Comparison of ENCODE assay signal across 15 cellular contexts in genomic region chr14:92768795-92769194, GRCh38. TPM values are rescaled to one million over a fixed set of nuclear protein-coding genes. Genes with fewer than 3 reads are reported as not detected.
DNase-seq lines count a peak whose midpoint lies in the region; ATAC-seq, FAIRE-seq and TF ChIP-seq lines count a peak whose summit lies in the region.
"Had no signal": no experiment of that assay in that cellular context is flagged by ENCODE, and none has a peak within 500 bp of the region (broad histone marks: within the 10 kb centered on the region; RNA-seq: fewer than 3 reads in every experiment).

No MANE protein-coding gene starts in this region.

- SMC1A ChIA-PET in GM12878 (lab: Charles Lee; ENCODE audit: uncharacterized antibody, unreplicated experiment) = interaction anchor here (0.7 to 7.5 kb wide), 7 partner anchors 9 to 504 kb away, joined by 3 to 67 read pairs (median 5); partner anchors contain the start of gene LGMN

- H3K27ac ChIP-seq in right lobe of liver (peak overlapping the region in 2 of 3 donors; percentile 4 to 43), HepG2 (ENCODE audit: extremely low read length, insufficient read depth, low read length) (no peak overlapping the region), GM12878 (ENCODE audit: control insufficient read depth, insufficient read depth) (no peak overlapping the region)
- H3K27ac ChIP-seq: GM23248, ovary had no signal

- in situ Hi-C loops in HepG2 (cut with HindIII; ENCODE audit: extremely low pct_ligation_motif_present, low pct_unique_long_range_greater_than_20kb) = no loop called here
- in situ Hi-C loops in GM12878 (cut with MboI) = loop anchor here (25.0 kb wide), 2 partner anchors 1194 to 1406 kb away; no protein-coding TSS in a partner anchor

- H4K20me1 ChIP-seq in HepG2 (ENCODE audit: insufficient read depth, low read length) = no peaks in the 10 kb centered on the region
- H4K20me1 ChIP-seq in GM12878 (ENCODE audit: control insufficient read depth, insufficient read depth) = no peaks in the 10 kb centered on the region

- no peak overlapping the region for H3K4me2 ChIP-seq in HepG2 (ENCODE audit: low read depth, low read length)
- peak overlapping the region; percentile 31 for H3K4me2 ChIP-seq in GM12878 (ENCODE audit: control insufficient read depth, insufficient read depth)

- intact Hi-C loops in right lobe of liver (cut with DNase I) = no loop called here
- intact Hi-C loops in HepG2 (cut with micrococcal nuclease; ENCODE audit: unreplicated experiment) = no loop called here
- intact Hi-C loops in GM12878 (cut with micrococcal nuclease; ENCODE audit: unreplicated experiment) = loop anchor here (2.0 kb wide), 1 partner anchor 38 kb away; no protein-coding TSS in a partner anchor
- intact Hi-C loops in posterior vena cava (cut with DNase I) = no loop called here

- 93% methylated on average over 2 of the region's 5 CpGs for WGBS in right lobe of liver (ENCODE audit: insufficient coverage, low coverage, low lambda C conversion rate, missing lambda C conversion rate)
- WGBS in HepG2 (ENCODE audit: low lambda C conversion rate) = 61% methylated on average over 5 of the region's 5 CpGs
- WGBS in GM12878 (ENCODE audit: insufficient coverage, insufficient replicate concordance, low lambda C conversion rate, missing lambda C conversion rate) = 20% methylated on average over 5 of the region's 5 CpGs

- no peak for TF ChIP-seq RAD21 in HepG2 (CRISPR knock-in tag; IDR thresholded peaks at IDR 0.05)
- no peak for TF ChIP-seq RAD21 in GM12878 (IDR thresholded peaks at IDR 0.05; ENCODE audit: insufficient read depth, low read depth, low read length)

- H3K4me3 ChIP-seq in right lobe of liver = no peak overlapping the region
- H3K4me3 ChIP-seq in HepG2 (replicated peaks in 1 of 3; ENCODE audit: insufficient read depth in 1 of 3, low read depth in 2 of 3, low read length in 3 of 3) = no peak overlapping the region
- no peak overlapping the region for H3K4me3 ChIP-seq in GM12878
- H3K4me3 ChIP-seq: adrenal gland, GM23248, ovary had no signal

- DNase-seq in right lobe of liver (no peak), HepG2 (ENCODE audit: low spot score) (no peak), GM12878 (ENCODE audit: low read depth, low spot score) (no peak), cerebellar nuclear complex (lab: John Stamatoyannopoulos, UW) (no peak), posterior vena cava (ENCODE audit: low spot score) (no peak), OCI-M2 (lab: John Stamatoyannopoulos, UW; ENCODE audit: unreplicated experiment) (no peak), DMS79 treated with DMSO at 0.1 percent for 48 hours (lab: John Stamatoyannopoulos, UW) (no peak)
- DNase-seq: GM23248, left ventricle myocardium superior, NCI-H2171, ovary, SHP77 treated with DMSO at 0.1 percent for 48 hours had no signal

- TF ChIP-seq CTCF in right lobe of liver (IDR thresholded peaks at IDR 0.05) (no peak), HepG2 (CRISPR knock-in tag; IDR thresholded peaks at IDR 0.05) (no peak), GM12878 (IDR thresholded peaks at IDR 0.05 in 2 of 3, conservative IDR thresholded peaks at IDR 0.05 in 1 of 3; ENCODE audit: control insufficient read depth in 2 of 3, extremely low read depth in 1 of 3, insufficient read depth in 1 of 3, low read depth in 3 of 3, low read length in 3 of 3) (no peak)

- no TSS peak for BruUV-seq in HepG2 (replicated peaks; lab: Mats Ljungman, UMichigan)
- no TSS peak for BruUV-seq in GM12878 (replicated peaks; lab: Mats Ljungman, UMichigan)

- H3K27me3 ChIP-seq in right lobe of liver = no peaks in the 10 kb centered on the region
- no peaks in the 10 kb centered on the region for H3K27me3 ChIP-seq in HepG2 (ENCODE audit: control insufficient read depth in 1 of 2, insufficient read depth in 2 of 2, low read length in 2 of 2)
- peaks cover 0 to 2% of the 10 kb centered on the region in 2 experiments; a peak in 1 of 4 replicates for H3K27me3 ChIP-seq in GM12878 (replicated peaks in 1 of 2; ENCODE audit: control insufficient read depth in 2 of 2, insufficient read depth in 2 of 2, low read length in 1 of 2)
- H3K27me3 ChIP-seq: adrenal gland, ovary had no signal

- H3K36me3 ChIP-seq in right lobe of liver (no peaks in the 10 kb centered on the region), HepG2 (replicated peaks in 1 of 2; ENCODE audit: control insufficient read depth in 1 of 2, insufficient read depth in 2 of 2, low read length in 2 of 2) (no peaks in the 10 kb centered on the region), GM12878 (ENCODE audit: control insufficient read depth in 2 of 2, insufficient read depth in 2 of 2, low read length in 1 of 2) (no peaks in the 10 kb centered on the region)
- H3K36me3 ChIP-seq: adrenal gland, ovary had no signal

- H3K4me1 ChIP-seq in right lobe of liver (no peaks in the 10 kb centered on the region), HepG2 (ENCODE audit: insufficient read depth, low read length) (no peaks in the 10 kb centered on the region), GM12878 (ENCODE audit: control insufficient read depth, insufficient read depth, low read length) (peaks cover 28% of the 10 kb centered on the region)

- TF ChIP-seq POLR2A in right lobe of liver (IDR thresholded peaks at IDR 0.05) (no peak), HepG2 (IDR thresholded peaks at IDR 0.05; ENCODE audit: insufficient read depth in 1 of 2, low read depth in 2 of 2, low read length in 2 of 2) (no peak), GM12878 (IDR thresholded peaks at IDR 0.05; ENCODE audit: low read depth, low read length) (no peak)

- RAD21 ChIA-PET in GM12878 (lab: Charles Lee; ENCODE audit: unreplicated experiment) = interaction anchor here (1.9 to 3.3 kb wide), 3 partner anchors 12 to 18 kb away, joined by 7 to 21 read pairs (median 11); no protein-coding TSS in a partner anchor

- H3K79me2 ChIP-seq in HepG2 (ENCODE audit: insufficient read depth, low read length) (no peaks in the 10 kb centered on the region), GM12878 (ENCODE audit: control insufficient read depth, insufficient read depth, low read length) (no peaks in the 10 kb centered on the region)

- ATAC-seq in right lobe of liver (no peak), HepG2 (no peak), HG03442 (IDR thresholded peaks at IDR 0.05; ENCODE audit: unreplicated experiment) (peak; percentile 4), GM12878 (peak; percentile 16; the same call in 2 of the 3 replicates)

- CTCF ChIA-PET in HepG2 (lab: Yijun Ruan, JAX; ENCODE audit: low intra/inter-chr PET ratio, low total read pairs) (no interaction called here), GM12878 (lab: Yijun Ruan, JAX) (interaction anchor here (0.6 to 2.1 kb wide), 3 partner anchors 12 to 39 kb away, joined by 3 to 8 read pairs (median 5); no protein-coding TSS in a partner anchor)

- FAIRE-seq in HepG2 (lab: Jason Lieb, UNC) (no peak), GM12878 (lab: Jason Lieb, UNC) (no peak)
- FAIRE-seq: urothelium cell line had no signal

- H3K9ac ChIP-seq in HepG2 (ENCODE audit: insufficient read depth, low read depth, low read length) (no peak overlapping the region), GM12878 (ENCODE audit: control insufficient read depth, insufficient read depth, low read length) (no peak overlapping the region)
- H3K9ac ChIP-seq: GM23248 had no signal

- no peak for TF ChIP-seq EP300 in HepG2 (IDR thresholded peaks at IDR 0.05; ENCODE audit: low read depth in 2 of 2, low read length in 2 of 2)
- TF ChIP-seq EP300 in HepG2 (CRISPR knock-in tag; IDR thresholded peaks at IDR 0.05; ENCODE audit: borderline replicate concordance) = no peak
- no peak for TF ChIP-seq EP300 in GM12878 (IDR thresholded peaks at IDR 0.05; ENCODE audit: borderline replicate concordance in 1 of 2, control insufficient read depth in 1 of 2, low read depth in 2 of 2, low read length in 2 of 2)

- H3K9me3 ChIP-seq in right lobe of liver = no peaks in the 10 kb centered on the region
- H3K9me3 ChIP-seq in HepG2 (ENCODE audit: low read length) = no peaks in the 10 kb centered on the region
- peaks cover 2% of the 10 kb centered on the region; the same call in 1 of the 3 replicates for H3K9me3 ChIP-seq in GM12878 (replicated peaks; ENCODE audit: control insufficient read depth, insufficient read depth, low read length)
- H3K9me3 ChIP-seq: adrenal gland, ovary had no signal

- H2AFZ ChIP-seq in HepG2 (ENCODE audit: low read length) = no peak overlapping the region
- peak overlapping the region; percentile 5; the same call in 1 of the 2 replicates for H2AFZ ChIP-seq in GM12878 (ENCODE audit: control insufficient read depth, low read depth, low read length)
- H2AFZ ChIP-seq: GM23248 had no signal

- POLR2A ChIA-PET in HepG2 (lab: Yijun Ruan, JAX) (no interaction called here), GM12878 (lab: Charles Lee) (interaction anchor here (1.3 kb wide), 1 partner anchor 65 kb away, joined by 7 read pairs; no protein-coding TSS in a partner anchor)

RNA-seq across cellular contexts. Expression of gene LGMN, which starts 20.4 kb away (rescaled TPM):
- total RNA-seq in right lobe of liver (100 to 1,000 TPM in 1 of 6 experiments, 10 to 100 TPM in 5; 39.6 to 111 (median 49.3) TPM), HepG2 (2016; rRNA removed; fragmentation: Illumina TruSeq; extraction: Trizol) (10.4 and 28.9 TPM in 2 replicates), GM12878 (2014; rRNA removed) (3.7 and 4.2 TPM in 2 replicates), GM12878 (2014; rRNA removed; fragmentation: Illumina TruSeq; extraction: Trizol) (2.6 and 3.4 TPM in 2 replicates), GM12878 (2021) (3.3 and 3.5 TPM in 2 replicates), posterior vena cava (100 to 1,000 TPM in 1 of 2 donors, 10 to 100 TPM in 1; 71.1 to 105 TPM)
- total RNA-seq in HepG2 (2016; cell fraction: cytosol; rRNA removed; fragmentation: Illumina TruSeq; extraction: Trizol; ENCODE audit: low read depth) = 3.0 and 5.2 TPM in 2 replicates
- 10.1 and 29.2 TPM in 2 replicates for total RNA-seq in HepG2 (2016; cell fraction: insoluble cytoplasmic fraction; rRNA removed; fragmentation: Illumina TruSeq; extraction: Trizol)
- 6.4 and 6.6 TPM in 2 replicates for total RNA-seq in HepG2 (2016; cell fraction: membrane; rRNA removed; fragmentation: Illumina TruSeq; extraction: Trizol)
- 26.8 and 34.0 TPM in 2 replicates for total RNA-seq in HepG2 (2016; cell fraction: nucleus; rRNA removed; fragmentation: Illumina TruSeq; extraction: Trizol)
- polyA plus RNA-seq in HepG2 (2011; rRNA removed) (76.4 and 83.6 TPM in 2 replicates), GM12878 (2011; rRNA removed) (134 and 192 TPM in 2 replicates), GM12878 (2014; fragmentation: Illumina TruSeq; extraction: Trizol) (4.3 and 4.4 TPM in 2 replicates), GM12878 (2014; fragmentation: Nextera tagmentation; extraction: Ambion mirVana) (1 to 10 TPM in 1 of 2 experiments, under 1 TPM in 1; 0.71 to 1.1 TPM), GM12878 (2014; rRNA removed) (3.4 and 3.9 TPM in 2 replicates), GM12878 (2016; fragmentation: Nextera tagmentation; extraction: Ambion mirVana) (10 to 100 TPM; 11.1 to 11.3 TPM)
- 76.0 and 85.2 TPM in 2 replicates for polyA plus RNA-seq in HepG2 (2011; cell fraction: cytosol; rRNA removed)
- polyA plus RNA-seq in HepG2 (2011; cell fraction: nucleus; rRNA removed) = 50.5 and 61.9 TPM in 2 replicates
- 45.0 and 57.9 TPM in 2 replicates for polyA plus RNA-seq in HepG2 (2012)
- 3.5 and 4.0 TPM in 2 replicates for polyA plus RNA-seq in HepG2 (2016; cell fraction: cytosol; fragmentation: Illumina TruSeq; extraction: Trizol; ENCODE audit: low read depth)
- polyA plus RNA-seq in HepG2 (2016; cell fraction: insoluble cytoplasmic fraction; fragmentation: Illumina TruSeq; extraction: Trizol; ENCODE audit: low read depth) = 12.3 and 12.9 TPM in 2 replicates
- polyA plus RNA-seq in HepG2 (2016; cell fraction: membrane; fragmentation: Illumina TruSeq; extraction: Trizol; ENCODE audit: low read depth) = 4.3 and 4.4 TPM in 2 replicates
- 46.4 and 49.9 TPM in 2 replicates for polyA plus RNA-seq in HepG2 (2016; cell fraction: nucleus; fragmentation: Illumina TruSeq; extraction: Trizol; ENCODE audit: insufficient read depth, low read depth)
- polyA minus RNA-seq in HepG2 (2011; rRNA and poly(A)+ RNA removed; ENCODE audit: low replicate concordance) = 30.5 and 33.0 TPM in 2 replicates
- polyA minus RNA-seq in HepG2 (2011; cell fraction: cytosol; rRNA and poly(A)+ RNA removed) = 17.5 and 19.4 TPM in 2 replicates
- 14.9 and 23.0 TPM in 2 replicates for polyA minus RNA-seq in HepG2 (2011; cell fraction: nucleus; rRNA and poly(A)+ RNA removed)
- total RNA-seq in GM12878 (2013; cell fraction: nucleolus; rRNA removed) = 344 and 379 TPM in 2 replicates
- polyA plus RNA-seq in GM12878 (2011; ENCODE audit: low read depth) = 39.2 TPM
- polyA plus RNA-seq in GM12878 (2011; cell fraction: cytosol; rRNA removed) = 157 and 254 TPM in 2 replicates
- polyA plus RNA-seq in GM12878 (2011; cell fraction: nucleus; rRNA removed) = 130 and 231 TPM in 2 replicates
- polyA plus RNA-seq in GM12878 (2012) = 66.3 and 79.3 TPM in 2 replicates
- polyA minus RNA-seq in GM12878 (2011; rRNA and poly(A)+ RNA removed) = 119 and 127 TPM in 2 replicates
- 25.0 and 25.4 TPM in 2 replicates for polyA minus RNA-seq in GM12878 (2011; cell fraction: cytosol; rRNA and poly(A)+ RNA removed)
- 37.6 and 39.7 TPM in 2 replicates for polyA minus RNA-seq in GM12878 (2011; cell fraction: nucleus; rRNA and poly(A)+ RNA removed)

RNA-seq across cellular contexts. Expression of gene GOLGA5, which starts 25.3 kb away (rescaled TPM):
- total RNA-seq in right lobe of liver (10 to 100 TPM; 20.0 to 35.6 (median 28.8) TPM), HepG2 (2016; rRNA removed; fragmentation: Illumina TruSeq; extraction: Trizol) (40.0 and 54.6 TPM in 2 replicates), GM12878 (2014; rRNA removed) (15.6 and 18.6 TPM in 2 replicates), GM12878 (2014; rRNA removed; fragmentation: Illumina TruSeq; extraction: Trizol) (23.6 and 23.8 TPM in 2 replicates), GM12878 (2021) (16.0 and 16.5 TPM in 2 replicates), posterior vena cava (10 to 100 TPM; 39.4 to 42.9 TPM)
- 18.6 and 23.9 TPM in 2 replicates for total RNA-seq in HepG2 (2016; cell fraction: cytosol; rRNA removed; fragmentation: Illumina TruSeq; extraction: Trizol; ENCODE audit: low read depth)
- total RNA-seq in HepG2 (2016; cell fraction: insoluble cytoplasmic fraction; rRNA removed; fragmentation: Illumina TruSeq; extraction: Trizol) = 38.1 and 54.7 TPM in 2 replicates
- total RNA-seq in HepG2 (2016; cell fraction: membrane; rRNA removed; fragmentation: Illumina TruSeq; extraction: Trizol) = 41.5 and 47.7 TPM in 2 replicates
- total RNA-seq in HepG2 (2016; cell fraction: nucleus; rRNA removed; fragmentation: Illumina TruSeq; extraction: Trizol) = 21.9 and 23.1 TPM in 2 replicates
- polyA plus RNA-seq in HepG2 (2011; rRNA removed) (25.7 and 31.0 TPM in 2 replicates), GM12878 (2011; rRNA removed) (21.5 and 31.3 TPM in 2 replicates), GM12878 (2014; fragmentation: Illumina TruSeq; extraction: Trizol) (25.8 and 31.6 TPM in 2 replicates), GM12878 (2014; fragmentation: Nextera tagmentation; extraction: Ambion mirVana) (10 to 100 TPM; 10.9 to 13.9 TPM), GM12878 (2014; rRNA removed) (15.5 and 17.9 TPM in 2 replicates), GM12878 (2016; fragmentation: Nextera tagmentation; extraction: Ambion mirVana) (10 to 100 TPM; 23.9 to 30.1 TPM)
- polyA plus RNA-seq in HepG2 (2011; cell fraction: cytosol; rRNA removed) = 16.9 and 24.2 TPM in 2 replicates
- polyA plus RNA-seq in HepG2 (2011; cell fraction: nucleus; rRNA removed) = 9.2 and 10.4 TPM in 2 replicates
- polyA plus RNA-seq in HepG2 (2012) = 27.9 and 42.1 TPM in 2 replicates
- polyA plus RNA-seq in HepG2 (2016; cell fraction: cytosol; fragmentation: Illumina TruSeq; extraction: Trizol; ENCODE audit: low read depth) = 13.0 and 14.4 TPM in 2 replicates
- polyA plus RNA-seq in HepG2 (2016; cell fraction: insoluble cytoplasmic fraction; fragmentation: Illumina TruSeq; extraction: Trizol; ENCODE audit: low read depth) = 51.6 and 52.3 TPM in 2 replicates
- polyA plus RNA-seq in HepG2 (2016; cell fraction: membrane; fragmentation: Illumina TruSeq; extraction: Trizol; ENCODE audit: low read depth) = 30.5 and 32.1 TPM in 2 replicates
- polyA plus RNA-seq in HepG2 (2016; cell fraction: nucleus; fragmentation: Illumina TruSeq; extraction: Trizol; ENCODE audit: insufficient read depth, low read depth) = 28.4 and 29.6 TPM in 2 replicates
- polyA minus RNA-seq in HepG2 (2011; rRNA and poly(A)+ RNA removed; ENCODE audit: low replicate concordance) = 9.6 and 9.8 TPM in 2 replicates
- polyA minus RNA-seq in HepG2 (2011; cell fraction: cytosol; rRNA and poly(A)+ RNA removed) = 19.8 and 26.8 TPM in 2 replicates
- 27.6 and 40.0 TPM in 2 replicates for polyA minus RNA-seq in HepG2 (2011; cell fraction: nucleus; rRNA and poly(A)+ RNA removed)
- total RNA-seq in GM12878 (2013; cell fraction: nucleolus; rRNA removed) = 28.4 and 31.3 TPM in 2 replicates
- polyA plus RNA-seq in GM12878 (2011; ENCODE audit: low read depth) = 12.9 TPM
- polyA plus RNA-seq in GM12878 (2011; cell fraction: cytosol; rRNA removed) = 10.0 and 11.8 TPM in 2 replicates
- polyA plus RNA-seq in GM12878 (2011; cell fraction: nucleus; rRNA removed) = 12.1 and 12.3 TPM in 2 replicates
- polyA plus RNA-seq in GM12878 (2012) = 18.0 and 20.7 TPM in 2 replicates
- 9.5 and 14.2 TPM in 2 replicates for polyA minus RNA-seq in GM12878 (2011; rRNA and poly(A)+ RNA removed)
- polyA minus RNA-seq in GM12878 (2011; cell fraction: cytosol; rRNA and poly(A)+ RNA removed) = 7.3 and 9.5 TPM in 2 replicates
- polyA minus RNA-seq in GM12878 (2011; cell fraction: nucleus; rRNA and poly(A)+ RNA removed) = 6.8 and 10.0 TPM in 2 replicates

Comparison
In these comparisons a context has a peak if more than half of its experiments do, and no peak if none do; other contexts are left out.
1. H3K27ac ChIP-seq: peak in right lobe of liver (2 of 3); none in HepG2 (single experiment) and GM12878 (single experiment).
2. ATAC-seq: peak in HG03442 (single experiment) and GM12878 (single experiment); none in right lobe of liver (0 of 4) and HepG2 (single experiment).